In genomic region chr5:156534906-156535305, GRCh38 we compare ENCODE assay signal across 19 cellular contexts.
"Had no signal": no experiment of that assay in that cellular context is flagged by ENCODE, and none has a peak within 500 bp of the region (broad histone marks: within the 10 kb centered on the region; RNA-seq: fewer than 3 reads in every experiment).

No MANE protein-coding gene starts in this region.

- H3K4me3 ChIP-seq: coronary artery, esophagus muscularis mucosa, mucosa of descending colon, suprapubic skin had no signal

- H3K9me3 ChIP-seq: esophagus muscularis mucosa, mucosa of descending colon, suprapubic skin had no signal

- H3K27me3 ChIP-seq: esophagus muscularis mucosa, suprapubic skin had no signal

- H3K36me3 ChIP-seq: esophagus muscularis mucosa, suprapubic skin, WERI-Rb-1 had no signal

- H3K4me1 ChIP-seq: suprapubic skin had no signal

- DNase-seq: activated CD4-positive, alpha-beta memory T cell treated with anti-CD3 and anti-CD28 coated beads, Interleukin-2, amount 10 ng/mL, durations not matched to agents 7 days and 5 days; activated CD4-positive, alpha-beta T cell treated with anti-CD3 and anti-CD28 coated beads for 4 hours; activated CD8-positive, alpha-beta memory T cell treated with anti-CD3 and anti-CD28 coated beads, Interleukin-2, amount 50 U/mL, for 4 hours; activated gamma-delta T cell; activated T-cell treated with anti-CD3 and anti-CD28 coated beads, Interleukin-2, amount 50 U/mL, for 72 hours; amniotic stem cell; mucosa of descending colon; natural killer cell; retina; small intestine; stimulated activated CD4-positive, alpha-beta T cell treated with anti-CD3 and anti-CD28 coated beads, Interleukin-4, amount 100 ng/mL, for 4 hours; stimulated activated CD8-positive, alpha-beta memory T cell treated with anti-CD3 and anti-CD28 coated beads, Interleukin-4, amount 100 ng/mL, for 48 hours; stimulated activated naive CD4-positive, alpha-beta T cell treated with Interleukin-2 at 50 U/mL for 16 hours; T-helper 17 cell; trophoblast cell; WERI-Rb-1 had no signal

- H3K27ac ChIP-seq: coronary artery, esophagus muscularis mucosa, suprapubic skin, WERI-Rb-1 had no signal
